In the genomic region with DNA sequence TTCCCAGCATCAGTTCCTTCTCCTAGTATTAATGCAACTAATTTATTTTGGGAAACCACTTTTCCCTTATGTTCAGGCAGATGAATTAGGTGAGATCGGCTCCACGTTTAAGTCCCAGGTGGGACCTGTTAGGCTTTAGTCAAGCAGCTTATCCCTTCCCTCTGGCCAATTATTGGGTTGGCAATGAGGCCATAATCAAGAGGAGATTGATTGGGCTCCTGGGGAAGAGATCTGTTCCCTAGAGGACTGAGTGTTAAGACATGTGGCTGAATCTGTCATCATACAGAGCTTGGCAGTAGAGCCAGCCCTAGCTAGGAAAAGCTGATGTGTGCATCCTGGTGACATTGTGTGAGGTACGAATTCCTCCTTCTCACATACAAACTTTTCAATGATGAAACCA, we compare ENCODE assay signal across 17 cellular contexts.
DNase-seq lines count a peak whose midpoint lies in the region; ATAC-seq and TF ChIP-seq lines count a peak whose summit lies in the region.
"Had no signal": no experiment of that assay in that cellular context is flagged by ENCODE, and none has a peak within 500 bp of the region (broad histone marks: within the 10 kb centered on the region; RNA-seq: fewer than 3 reads in every experiment).

No MANE protein-coding gene starts in this region.

- intact Hi-C loops in activated CD8-positive, alpha-beta T cell treated with anti-CD3 and anti-CD28 coated beads for 36 hours (cut with micrococcal nuclease) = no loop called here

- H3K4me1 Mint-ChIP-seq in activated CD8-positive, alpha-beta T cell treated with anti-CD3 and anti-CD28 coated beads for 36 hours (ENCODE audit: low read depth) = no peaks in the 10 kb centered on the region

- H3K36me3 Mint-ChIP-seq in activated CD8-positive, alpha-beta T cell treated with anti-CD3 and anti-CD28 coated beads for 36 hours (ENCODE audit: low read depth) = no peaks in the 10 kb centered on the region

- DNase-seq in NCI-H1436 (lab: John Stamatoyannopoulos, UW) (peak; percentile 9), NCI-H1436 treated with DMSO at 0.1 percent for 48 hours (lab: John Stamatoyannopoulos, UW) (no peak), NCI-H2171 (lab: John Stamatoyannopoulos, UW) (peak; percentile 25), NCI-H82 treated with DMSO at 0.1 percent for 48 hours (lab: John Stamatoyannopoulos, UW; ENCODE audit: unreplicated experiment) (peak; percentile 74), GF-D8 (lab: John Stamatoyannopoulos, UW) (no peak), OCI-M2 (lab: John Stamatoyannopoulos, UW; ENCODE audit: unreplicated experiment) (no peak)
- no peak for DNase-seq in activated CD8-positive, alpha-beta T cell treated with anti-CD3 and anti-CD28 coated beads for 36 hours
- DNase-seq: AML-193; Caco-2; CD4-positive, alpha-beta T cell; DMS79 treated with DMSO at 0.1 percent for 48 hours; GOT3; H7; HFFc6 had no signal

- no peak for TF ChIP-seq CTCF in activated CD8-positive, alpha-beta T cell treated with anti-CD3 and anti-CD28 coated beads for 36 hours (IDR thresholded peaks at IDR 0.05)

- no peak overlapping the region for H3K27ac Mint-ChIP-seq in activated CD8-positive, alpha-beta T cell treated with anti-CD3 and anti-CD28 coated beads for 36 hours
- H3K27ac Mint-ChIP-seq: CD4-positive, alpha-beta T cell; HFFc6 had no signal

- POLR2A ChIA-PET in activated CD8-positive, alpha-beta T cell treated with anti-CD3 and anti-CD28 coated beads for 36 hours (lab: Charles Lee) = no interaction called here

- no peak for ATAC-seq in activated CD8-positive, alpha-beta T cell treated with anti-CD3 and anti-CD28 coated beads for 36 hours
- ATAC-seq: A549, GM12878, HCT116 had no signal

- peaks cover 9% of the 10 kb centered on the region for H3K9me3 Mint-ChIP-seq in activated CD8-positive, alpha-beta T cell treated with anti-CD3 and anti-CD28 coated beads for 36 hours

- CTCF ChIA-PET in activated CD8-positive, alpha-beta T cell treated with anti-CD3 and anti-CD28 coated beads for 36 hours (lab: Charles Lee) = no interaction called here

- H3K27me3 Mint-ChIP-seq in activated CD8-positive, alpha-beta T cell treated with anti-CD3 and anti-CD28 coated beads for 36 hours = no peaks in the 10 kb centered on the region
- H3K27me3 Mint-ChIP-seq: CD4-positive, alpha-beta T cell had no signal

- H3K4me3 Mint-ChIP-seq in activated CD8-positive, alpha-beta T cell treated with anti-CD3 and anti-CD28 coated beads for 36 hours = no peak overlapping the region
- H3K4me3 Mint-ChIP-seq: CD4-positive, alpha-beta T cell; HFFc6 had no signal

Comparison
In these comparisons a context has a peak if more than half of its experiments do, and no peak if none do; other contexts are left out.
1. DNase-seq: peak in NCI-H1436 (single experiment), NCI-H2171 (single experiment) and NCI-H82 treated with DMSO at 0.1 percent for 48 hours (single experiment); none in NCI-H1436 treated with DMSO at 0.1 percent for 48 hours (single experiment), activated CD8-positive, alpha-beta T cell treated with anti-CD3 and anti-CD28 coated beads for 36 hours (single experiment), GF-D8 (single experiment) and OCI-M2 (single experiment).